Comparison of ENCODE assay signal across 8 cellular contexts in the genomic region with DNA sequence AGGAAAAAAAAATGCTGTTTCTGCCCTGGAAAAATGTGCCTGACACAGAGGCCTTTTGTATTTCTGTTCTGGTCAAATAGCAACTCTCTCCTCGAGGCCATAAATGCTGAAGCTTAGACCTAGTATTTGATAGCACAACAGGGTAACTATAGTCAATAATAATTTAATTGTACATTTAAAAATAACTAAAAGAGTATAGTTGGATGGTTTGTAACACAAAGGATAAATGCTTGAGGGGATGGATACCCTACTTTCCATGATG. TPM values are rescaled to one million over a fixed set of nuclear protein-coding genes. Genes with fewer than 3 reads are reported as not detected.
DNase-seq lines count a peak whose midpoint lies in the region; ATAC-seq and TF ChIP-seq lines count a peak whose summit lies in the region.
"Not testable (repeated sequence)": the region's sequence is repeated elsewhere in the genome, so short reads cannot be mapped to it uniquely, and the experiment has no call there.

No MANE protein-coding gene starts in this region.

- H3K27me3 ChIP-seq in BLaER1; HL-60 (ENCODE audit: insufficient read depth, poor library complexity, severe bottlenecking); transverse colon: not testable (repeated sequence)

- 33 to 40% methylated on average over 1 of the region's 1 CpG for WGBS in transverse colon (ENCODE audit: low coverage in 1 of 2), 2 donors

- H3K4me1 ChIP-seq in BLaER1 (peaks cover 57% of the 10 kb centered on the region), OCI-LY7 (ENCODE audit: insufficient read depth, low read length, poor library complexity, severe bottlenecking) (peaks cover 39% of the 10 kb centered on the region), transverse colon (peaks cover 0 to 18% (median 8%) of the 10 kb centered on the region in 4 donors)

- not testable (repeated sequence) for TF ChIP-seq EP300 in transverse colon (IDR thresholded peaks at IDR 0.05; ENCODE audit: low read depth)

- H3K4me3 Mint-ChIP-seq in brain; natural killer cell treated with Interleukin-12 subunit alpha and Interleukin-12 subunit beta and Interleukin-15 and Interleukin-18, amount 100 ng/mL, for 72 hours: not testable (repeated sequence)

- TF ChIP-seq CTCF in HL-60 (IDR thresholded peaks at IDR 0.05; ENCODE audit: insufficient read depth, low read length); OCI-LY7 (conservative IDR thresholded peaks at IDR 0.05; ENCODE audit: low read length); brain (conservative IDR thresholded peaks at IDR 0.05); transverse colon (IDR thresholded peaks at IDR 0.05): not testable (repeated sequence)

- not testable (repeated sequence) for H3K9me3 Mint-ChIP-seq in brain; natural killer cell treated with Interleukin-12 subunit alpha and Interleukin-12 subunit beta and Interleukin-15 and Interleukin-18, amount 100 ng/mL, for 72 hours

- H3K4me3 ChIP-seq in BLaER1; HL-60 (replicated peaks; ENCODE audit: insufficient read depth, low read length); skin epidermis; transverse colon: not testable (repeated sequence)
- H3K4me3 ChIP-seq in OCI-LY7 (ENCODE audit: low read depth, low read length, poor library complexity, severe bottlenecking): peak overlapping the region; percentile 41

- intact Hi-C loops in OCI-LY7 (cut with micrococcal nuclease; ENCODE audit: unreplicated experiment): loop anchor here (1.0 to 10.0 kb wide), 9 partner anchors 18 to 1045 kb away; a partner anchor contains a TSS
- intact Hi-C loops in transverse colon (cut with DNase I; ENCODE audit: low total_unique reads): not testable (repeated sequence)

- not testable (repeated sequence) for H3K36me3 ChIP-seq in BLaER1; OCI-LY7 (ENCODE audit: insufficient read depth, low read length); transverse colon

- H4K20me1 ChIP-seq in BLaER1; OCI-LY7 (ENCODE audit: insufficient read depth, low read length): not testable (repeated sequence)

- TF ChIP-seq POLR2A in transverse colon (IDR thresholded peaks at IDR 0.05): not testable (repeated sequence)

- not testable (repeated sequence) for DNase-seq in HL-60 (ENCODE audit: low read depth in 1 of 2, low spot score in 1 of 2); OCI-LY7 (ENCODE audit: low spot score); natural killer cell treated with Interleukin-12 subunit alpha and Interleukin-12 subunit beta and Interleukin-15 and Interleukin-18, amount 100 ng/mL, for 72 hours (ENCODE audit: low spot score); transverse colon
- peak; percentile 94 for DNase-seq in foreskin melanocyte

- H3K4me1 Mint-ChIP-seq in brain: peaks cover 34% of the 10 kb centered on the region
- peaks cover 26 to 28% of the 10 kb centered on the region in 2 donors for H3K4me1 Mint-ChIP-seq in natural killer cell treated with Interleukin-12 subunit alpha and Interleukin-12 subunit beta and Interleukin-15 and Interleukin-18, amount 100 ng/mL, for 72 hours (ENCODE audit: low read depth in 2 of 2)

- H3K27ac ChIP-seq in BLaER1 (peak overlapping the region; percentile 72), HL-60 (replicated peaks) (peak overlapping the region; percentile 71), OCI-LY7 (ENCODE audit: low read depth, low read length, poor library complexity, severe bottlenecking) (peak overlapping the region; percentile 65), skin epidermis (peak overlapping the region in 15 of 21 experiments; percentile 5 to 78 (median 59)), transverse colon (peak overlapping the region; percentile 1 to 50 (median 18))

- H3K79me2 ChIP-seq in OCI-LY7 (ENCODE audit: insufficient read depth, low read depth, low read length): not testable (repeated sequence)

- in situ Hi-C loops in transverse colon (cut with MboI; ENCODE audit: low pct_ligation_motif_present in 1 of 4, low pct_unique_long_range_greater_than_20kb in 1 of 4, low sequenced_read_pairs in 3 of 4): loop anchor here (5.0 to 25.0 kb wide), 5 partner anchors 182 to 455 kb away; a partner anchor contains a TSS

- not testable (repeated sequence) for ATAC-seq in natural killer cell treated with Interleukin-12 subunit alpha and Interleukin-12 subunit beta and Interleukin-15 and Interleukin-18, amount 100 ng/mL, for 72 hours

- peak overlapping the region in 3 of 5 experiments; percentile 10 to 65 (median 44) for H3K27ac Mint-ChIP-seq in brain
- peak overlapping the region; percentile 50 to 79 for H3K27ac Mint-ChIP-seq in natural killer cell treated with Interleukin-12 subunit alpha and Interleukin-12 subunit beta and Interleukin-15 and Interleukin-18, amount 100 ng/mL, for 72 hours

- CTCF ChIA-PET in OCI-LY7 (lab: Charles Lee; ENCODE audit: unreplicated experiment): interaction anchor here (1.1 to 1.2 kb wide), 2 partner anchors 10 to 247 kb away, joined by 3 to 4 read pairs; no protein-coding TSS in a partner anchor

- not testable (repeated sequence) for H3K9me2 ChIP-seq in OCI-LY7 (ENCODE audit: insufficient read depth, low read length)

- not testable (repeated sequence) for H2AFZ ChIP-seq in OCI-LY7 (ENCODE audit: low read length)

- not testable (repeated sequence) for H3K9me3 ChIP-seq in BLaER1; OCI-LY7 (ENCODE audit: low read length); transverse colon

- BruUV-seq in OCI-LY7 (replicated peaks; lab: Mats Ljungman, UMichigan): not testable (repeated sequence)

- not testable (repeated sequence) for H3K27me3 Mint-ChIP-seq in brain; natural killer cell treated with Interleukin-12 subunit alpha and Interleukin-12 subunit beta and Interleukin-15 and Interleukin-18, amount 100 ng/mL, for 72 hours

- H3K4me2 ChIP-seq in BLaER1 (peak overlapping the region; percentile 74), OCI-LY7 (ENCODE audit: low read length) (peak overlapping the region; percentile 71)

- POLR2A ChIA-PET in OCI-LY7 (lab: Charles Lee): interaction anchor here (0.6 to 2.4 kb wide), 7 partner anchors 17 to 451 kb away, joined by 3 to 19 read pairs (median 6); no protein-coding TSS in a partner anchor

- not testable (repeated sequence) for H3K36me3 Mint-ChIP-seq in brain; natural killer cell treated with Interleukin-12 subunit alpha and Interleukin-12 subunit beta and Interleukin-15 and Interleukin-18, amount 100 ng/mL, for 72 hours

- H3K9ac ChIP-seq in BLaER1: peak overlapping the region; percentile 23; the same call in 1 of the 2 replicates

RNA-seq across cellular contexts. Expression of a gene that starts 47.0 kb away (rescaled TPM):
- total RNA-seq in OCI-LY7 (2014; rRNA removed; shearing (Covaris generic)): 4.4 and 9.0 TPM in 2 replicates
- total RNA-seq in OCI-LY7 (2022) (7.2 and 7.3 TPM in 2 replicates), transverse colon (1 to 10 TPM; 5.2 to 8.1 (median 6.1) TPM)
- 9.1 TPM for polyA plus RNA-seq in brain (ENCODE audit: insufficient read depth, low read depth, low replicate concordance)
- 10 to 100 TPM; 29.8 to 31.2 TPM for total RNA-seq in natural killer cell treated with Interleukin-12 subunit alpha and Interleukin-12 subunit beta and Interleukin-15 and Interleukin-18, amount 100 ng/mL, for 72 hours

Comparison
In these comparisons a context has a peak if more than half of its experiments do, and no peak if none do; other contexts are left out.
1. H3K27ac ChIP-seq: peak in every context shown above with its lines; median percentile 72 in BLaER1; 71 in HL-60; 65 in OCI-LY7; 59 in skin epidermis; 18 in transverse colon.